ENCODE assay signal across 8 cellular contexts in the genomic region with DNA sequence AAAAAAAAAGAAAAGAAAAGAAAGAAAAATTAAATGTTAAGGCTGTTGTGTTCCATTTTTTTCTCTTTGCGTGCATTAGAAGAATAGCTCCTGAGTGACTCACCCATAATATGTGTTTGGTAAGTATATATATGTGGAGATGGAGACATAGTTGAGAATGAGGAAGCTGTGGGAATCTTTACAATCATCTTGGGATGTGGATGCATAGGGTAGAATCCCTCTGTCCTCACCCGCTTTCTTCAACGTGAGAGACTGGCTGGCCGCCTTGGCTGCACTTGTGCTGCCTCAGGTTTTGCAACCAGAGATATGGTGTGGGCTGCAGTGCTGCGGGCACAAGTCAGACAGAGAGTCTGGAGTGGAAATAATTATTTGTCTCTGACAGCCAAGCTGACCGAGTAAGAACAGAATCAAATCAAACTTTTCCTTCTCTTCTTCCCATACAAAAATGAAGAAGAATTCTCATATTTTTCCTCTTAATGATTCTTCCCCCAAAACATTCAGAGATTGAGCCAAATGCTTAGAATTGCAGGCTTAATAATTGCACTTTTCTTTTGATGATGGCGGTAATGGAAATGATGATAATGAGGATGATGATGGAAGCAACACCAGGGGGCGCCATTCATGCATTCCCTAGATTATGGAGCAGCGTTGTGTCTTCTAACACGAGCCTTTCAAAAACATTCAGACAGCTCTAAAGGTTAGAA. TPM values are rescaled to one million over a fixed set of nuclear protein-coding genes. Genes with fewer than 3 reads are reported as not detected.
DNase-seq lines count a peak whose midpoint lies in the region; ATAC-seq and TF ChIP-seq lines count a peak whose summit lies in the region.

No MANE protein-coding gene starts in this region.

- BruUV-seq in OCI-LY7 (replicated peaks; lab: Mats Ljungman, UMichigan): no TSS peak

- H2AFZ ChIP-seq in OCI-LY7 (ENCODE audit: low read length): no peak overlapping the region

- no peaks in the 10 kb centered on the region for H4K20me1 ChIP-seq in OCI-LY7 (ENCODE audit: insufficient read depth, low read length)

- POLR2A ChIA-PET in OCI-LY7 (lab: Charles Lee): no interaction called here

- no peak overlapping the region for H3K4me2 ChIP-seq in OCI-LY7 (ENCODE audit: low read length)

- H3K79me2 ChIP-seq in OCI-LY7 (ENCODE audit: insufficient read depth, low read depth, low read length): no peaks in the 10 kb centered on the region

- TF ChIP-seq POLR2A in erythroblast (IDR thresholded peaks at IDR 0.05; ENCODE audit: low read length): no peak

- no peaks in the 10 kb centered on the region for H3K9me2 ChIP-seq in OCI-LY7 (ENCODE audit: insufficient read depth, low read length)

- intact Hi-C loops in OCI-LY7 (cut with micrococcal nuclease; ENCODE audit: unreplicated experiment): no loop called here

- CTCF ChIA-PET in OCI-LY7 (lab: Charles Lee; ENCODE audit: unreplicated experiment): no interaction called here

- H3K27ac ChIP-seq in OCI-LY7 (ENCODE audit: low read depth, low read length, poor library complexity, severe bottlenecking): no peak overlapping the region

- TF ChIP-seq CTCF in GM12875 (IDR thresholded peaks at IDR 0.05; ENCODE audit: borderline replicate concordance, insufficient read depth, low read depth, low read length) (peak; percentile 43; the same call in 1 of the 2 replicates), OCI-LY7 (conservative IDR thresholded peaks at IDR 0.05; ENCODE audit: low read length) (peak; percentile 66)

- ATAC-seq in GM18861 (IDR thresholded peaks at IDR 0.05; ENCODE audit: unreplicated experiment) (no peak), HG02642 (IDR thresholded peaks at IDR 0.05; ENCODE audit: poor library complexity, unreplicated experiment) (no peak), GM18867 (IDR thresholded peaks at IDR 0.05; ENCODE audit: unreplicated experiment) (no peak)

- DNase-seq in OCI-LY7 (ENCODE audit: low spot score): peak; percentile 5
- peak; percentile 34 to 56 for DNase-seq in erythroblast (lab: John Stamatoyannopoulos, UW)
- DNase-seq in skeletal muscle cell (ENCODE audit: low read depth): peak; percentile 39
- DNase-seq in NCI-H1436 (lab: John Stamatoyannopoulos, UW): no peak

- H3K4me3 ChIP-seq in GM12875 (ENCODE audit: low read depth, low read length): no peak overlapping the region
- H3K4me3 ChIP-seq in OCI-LY7 (ENCODE audit: low read depth, low read length, poor library complexity, severe bottlenecking): no peak overlapping the region
- no peak overlapping the region for H3K4me3 ChIP-seq in skeletal muscle cell (ENCODE audit: low read depth, low read length)

- no peaks in the 10 kb centered on the region for H3K9me3 ChIP-seq in OCI-LY7 (ENCODE audit: low read length)

- H3K36me3 ChIP-seq in OCI-LY7 (ENCODE audit: insufficient read depth, low read length): no peaks in the 10 kb centered on the region

- no peaks in the 10 kb centered on the region for H3K4me1 ChIP-seq in OCI-LY7 (ENCODE audit: insufficient read depth, low read length, poor library complexity, severe bottlenecking)

RNA-seq across cellular contexts. Expression of a gene that starts 48.5 kb away (rescaled TPM):
- total RNA-seq in OCI-LY7 (2014; rRNA removed; shearing (Covaris generic)): not detected in 2 replicates
- total RNA-seq in OCI-LY7 (2022): not detected in 2 replicates
